8 cellular contexts compared by ENCODE assay signal in genomic region chr3:186108106-186108940, GRCh38. TPM values are rescaled to one million over a fixed set of nuclear protein-coding genes. Genes with fewer than 3 reads are reported as not detected.
DNase-seq lines count a peak whose midpoint lies in the region; ATAC-seq and TF ChIP-seq lines count a peak whose summit lies in the region.

No MANE protein-coding gene starts in this region.

- in situ Hi-C loops in astrocyte of the spinal cord (cut with HindIII; ENCODE audit: low sequenced_read_pairs): no loop called here

- DNase-seq in AG09309 (ENCODE audit: low read depth) (no peak), GM20000 (ENCODE audit: low spot score) (peak; percentile 73), astrocyte of the spinal cord (ENCODE audit: low read depth, low spot score) (peak; percentile 73), sciatic nerve (ENCODE audit: low spot score) (peak; percentile 77)

- H3K4me3 ChIP-seq in AG09309 (ENCODE audit: control insufficient read depth, low read depth, low read length) (peak overlapping the region; percentile 72), astrocyte of the spinal cord (ENCODE audit: low read depth, low read length) (peak overlapping the region; percentile 95), iPS-15b (ENCODE audit: low read depth, low read length) (peak overlapping the region; percentile 62)

- H3K9ac ChIP-seq in iPS-15b (ENCODE audit: low read depth, low read length): no peak overlapping the region

- peaks cover 9% of the 10 kb centered on the region for H3K4me1 ChIP-seq in iPS-15b (ENCODE audit: control insufficient read depth, insufficient read depth, low read length)

- H3K36me3 ChIP-seq in iPS-15b (ENCODE audit: control insufficient read depth, insufficient read depth, low read length): no peaks in the 10 kb centered on the region

- ATAC-seq in sciatic nerve (no peak), HG03565 (IDR thresholded peaks at IDR 0.05; ENCODE audit: unreplicated experiment) (no peak), GM19397 (IDR thresholded peaks at IDR 0.05; ENCODE audit: unreplicated experiment) (no peak)

- H3K9me3 ChIP-seq in iPS-15b (ENCODE audit: control insufficient read depth, insufficient read depth, low read length): no peaks in the 10 kb centered on the region

- H3K27me3 ChIP-seq in iPS-15b (ENCODE audit: control insufficient read depth, insufficient read depth, low read length): peaks cover 80% of the 10 kb centered on the region

- intact Hi-C loops in sciatic nerve (cut with DNase I): no loop called here

- no peak for TF ChIP-seq CTCF in AG09309 (IDR thresholded peaks at IDR 0.05; ENCODE audit: control insufficient read depth, insufficient read depth, low read depth, low read length, missing control alignments)
- TF ChIP-seq CTCF in GM20000 (IDR thresholded peaks at IDR 0.05; ENCODE audit: extremely low read depth, missing control alignments): no peak
- TF ChIP-seq CTCF in astrocyte of the spinal cord (IDR thresholded peaks at IDR 0.05; ENCODE audit: low read depth, low read length): no peak

TF ChIP-seq in PFSK-1, 5 proteins besides CTCF, POLR2A, EP300 and RAD21:
- TF ChIP-seq REST (IDR thresholded peaks at IDR 0.05; ENCODE audit: insufficient read depth in 1 of 2, low read depth in 2 of 2, low read length in 2 of 2) (no peak), POLR2AphosphoS5 (IDR thresholded peaks at IDR 0.05; ENCODE audit: low read depth, low read length) (peak; percentile 70)

RNA-seq across cellular contexts. Expression of gene ETV5, which starts 0.6 kb away (rescaled TPM):
- 352 TPM for polyA plus RNA-seq in PFSK-1 (2012; ENCODE audit: insufficient read length, low read depth)
- 56.3 TPM for total RNA-seq in sciatic nerve
